ENCODE assay signal across 8 cellular contexts in the genomic region with DNA sequence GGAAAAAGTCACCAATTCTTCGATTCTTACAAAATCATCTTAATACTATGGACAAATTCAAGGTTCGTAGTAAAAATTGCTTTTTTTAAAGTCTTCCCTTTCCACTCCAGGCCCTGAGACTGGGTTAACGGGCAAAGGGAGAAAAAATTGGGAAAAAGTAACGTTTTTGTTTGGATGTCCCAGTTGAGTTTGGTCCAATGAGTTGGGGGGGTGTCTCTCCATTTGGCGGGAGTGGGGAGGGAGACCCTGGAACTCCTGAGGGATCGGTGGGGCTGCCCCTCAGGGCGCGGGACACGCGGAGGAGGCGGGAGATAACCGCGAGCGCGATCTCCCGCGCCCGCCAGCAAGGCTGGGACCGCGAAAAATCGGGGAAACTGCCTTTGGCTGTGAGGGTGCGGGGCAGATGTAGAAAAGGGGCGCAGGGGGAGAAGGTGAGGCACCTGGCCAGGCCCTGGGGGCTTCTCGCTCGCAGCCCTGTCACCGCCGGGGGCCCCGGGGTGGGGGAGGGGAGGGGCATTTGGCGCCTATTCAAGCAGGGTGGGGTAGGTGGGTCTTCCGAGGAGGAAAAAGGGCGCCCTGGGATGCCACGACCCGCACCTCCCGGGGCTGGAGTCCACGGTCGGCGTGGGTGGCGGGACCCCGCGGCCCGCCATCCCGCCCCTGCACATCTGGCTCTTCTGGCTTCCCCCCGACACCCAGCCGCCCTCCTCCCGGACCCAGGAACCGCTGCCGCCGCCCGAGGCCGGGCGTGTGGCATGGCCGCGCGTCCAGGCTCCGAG. TPM values are rescaled to one million over a fixed set of nuclear protein-coding genes. Genes with fewer than 3 reads are reported as not detected.
DNase-seq lines count a peak whose midpoint lies in the region; FAIRE-seq and TF ChIP-seq lines count a peak whose summit lies in the region.

No MANE protein-coding gene starts in this region.

- intact Hi-C loops in kidney (cut with DNase I), result no loop called here

- peak; percentile 52 for DNase-seq in stimulated activated CD4-positive, alpha-beta T cell treated with anti-CD3 and anti-CD28 coated beads, Interleukin-15, amount 100 ng/mL, for 24 hours
- no peak for DNase-seq in stimulated activated CD4-positive, alpha-beta T cell treated with anti-CD3 and anti-CD28 coated beads, Interleukin-12 subunit alpha, Interleukin-12 subunit beta, amount 100 ng/mL, for 4 hours
- DNase-seq in KBM-7, result peak; percentile 28
- no peak for DNase-seq in adipocyte (ENCODE audit: low read depth)
- DNase-seq in kidney, result peak; percentile 80
- DNase-seq in NCI-H1048 (lab: John Stamatoyannopoulos, UW), result no peak
- no peak for DNase-seq in NAMALWA (ENCODE audit: low spot score)

- TF ChIP-seq CTCF in kidney (IDR thresholded peaks at IDR 0.05; ENCODE audit: borderline replicate concordance, extremely low read depth, insufficient read depth), result no peak

- H3K9ac ChIP-seq in adipocyte (ENCODE audit: low read length) (peak overlapping the region; percentile 55), kidney (ENCODE audit: low read length in 2 of 2) (no peak overlapping the region), stomach smooth muscle (ENCODE audit: low read length in 2 of 2) (no peak overlapping the region)

- no peaks in the 10 kb centered on the region for H3K9me3 ChIP-seq in adipocyte (ENCODE audit: control insufficient read depth, low read length)
- H3K9me3 ChIP-seq in kidney (ENCODE audit: control insufficient read depth in 1 of 2, low read length in 2 of 2), result no peaks in the 10 kb centered on the region
- H3K9me3 ChIP-seq in stomach smooth muscle (ENCODE audit: control insufficient read depth in 2 of 2, low read length in 2 of 2), result no peaks in the 10 kb centered on the region

- peaks cover 6% of the 10 kb centered on the region for H3K4me1 ChIP-seq in adipocyte (ENCODE audit: control insufficient read depth, insufficient read depth, low read length)
- peaks cover 6 to 12% of the 10 kb centered on the region in 2 donors for H3K4me1 ChIP-seq in kidney (ENCODE audit: control insufficient read depth in 1 of 2, insufficient read depth in 1 of 2, low read depth in 1 of 2, low read length in 2 of 2)
- peaks cover 17% of the 10 kb centered on the region for H3K4me1 ChIP-seq in stomach smooth muscle (ENCODE audit: control insufficient read depth, insufficient read depth, low read length)

- H3K4me3 ChIP-seq in adipocyte (ENCODE audit: low read length) (peak overlapping the region; percentile 99), kidney (ENCODE audit: low read length in 2 of 2) (peak overlapping the region; percentile 63 to 99), stomach smooth muscle (ENCODE audit: low read length in 2 of 2) (peak overlapping the region; percentile 56 to 86)

- H3K36me3 ChIP-seq in adipocyte (ENCODE audit: control insufficient read depth, insufficient read depth, low read length, severe bottlenecking), result peaks cover 4% of the 10 kb centered on the region
- H3K36me3 ChIP-seq in kidney (ENCODE audit: control insufficient read depth in 1 of 2, insufficient read depth in 2 of 2, low read length in 2 of 2), result no peaks in the 10 kb centered on the region
- peaks cover 0 to 2% of the 10 kb centered on the region in 2 donors for H3K36me3 ChIP-seq in stomach smooth muscle (ENCODE audit: control insufficient read depth in 2 of 2, insufficient read depth in 2 of 2, low read length in 2 of 2)

- in situ Hi-C loops in KBM-7 (cut with MboI; ENCODE audit: low pct_unique_long_range_greater_than_20kb, low sequenced_read_pairs), result no loop called here

- H3K27ac ChIP-seq in kidney (ENCODE audit: low read depth in 2 of 2, low read length in 2 of 2) (no peak overlapping the region), stomach smooth muscle (ENCODE audit: low read length) (no peak overlapping the region)

- no peak for FAIRE-seq in kidney (lab: Jason Lieb, UNC)

- H3K27me3 ChIP-seq in adipocyte (replicated peaks; ENCODE audit: control insufficient read depth, insufficient read depth, low read length) (no peaks in the 10 kb centered on the region), stomach smooth muscle (ENCODE audit: control insufficient read depth in 1 of 2, insufficient read depth in 2 of 2, low read length in 2 of 2) (no peaks in the 10 kb centered on the region)

RNA-seq across cellular contexts. Expression of a gene that starts 0.7 kb away (rescaled TPM):
- 4.5 TPM for total RNA-seq in kidney
- 1.8 TPM for polyA plus RNA-seq in kidney (ENCODE audit: insufficient read depth, low read depth, low replicate concordance)

RNA-seq across cellular contexts. Expression of a gene that starts 20.3 kb away (rescaled TPM):
- 15.8 TPM for total RNA-seq in kidney
- polyA plus RNA-seq in kidney (ENCODE audit: insufficient read depth, low read depth, low replicate concordance), result 19.2 TPM

Comparison
In these comparisons a context has a peak if more than half of its experiments do, and no peak if none do; other contexts are left out.
1. DNase-seq: peak in stimulated activated CD4-positive, alpha-beta T cell treated with anti-CD3 and anti-CD28 coated beads, Interleukin-15, amount 100 ng/mL, for 24 hours (single experiment), KBM-7 (single experiment) and kidney (single experiment); none in stimulated activated CD4-positive, alpha-beta T cell treated with anti-CD3 and anti-CD28 coated beads, Interleukin-12 subunit alpha, Interleukin-12 subunit beta, amount 100 ng/mL, for 4 hours (single experiment), adipocyte (single experiment), NCI-H1048 (single experiment) and NAMALWA (single experiment).
2. Peak in every context shown above with its lines, with median percentiles within 50 percentile points of each other: H3K4me3 ChIP-seq.